10 cellular contexts compared by ENCODE assay signal in the genomic region with DNA sequence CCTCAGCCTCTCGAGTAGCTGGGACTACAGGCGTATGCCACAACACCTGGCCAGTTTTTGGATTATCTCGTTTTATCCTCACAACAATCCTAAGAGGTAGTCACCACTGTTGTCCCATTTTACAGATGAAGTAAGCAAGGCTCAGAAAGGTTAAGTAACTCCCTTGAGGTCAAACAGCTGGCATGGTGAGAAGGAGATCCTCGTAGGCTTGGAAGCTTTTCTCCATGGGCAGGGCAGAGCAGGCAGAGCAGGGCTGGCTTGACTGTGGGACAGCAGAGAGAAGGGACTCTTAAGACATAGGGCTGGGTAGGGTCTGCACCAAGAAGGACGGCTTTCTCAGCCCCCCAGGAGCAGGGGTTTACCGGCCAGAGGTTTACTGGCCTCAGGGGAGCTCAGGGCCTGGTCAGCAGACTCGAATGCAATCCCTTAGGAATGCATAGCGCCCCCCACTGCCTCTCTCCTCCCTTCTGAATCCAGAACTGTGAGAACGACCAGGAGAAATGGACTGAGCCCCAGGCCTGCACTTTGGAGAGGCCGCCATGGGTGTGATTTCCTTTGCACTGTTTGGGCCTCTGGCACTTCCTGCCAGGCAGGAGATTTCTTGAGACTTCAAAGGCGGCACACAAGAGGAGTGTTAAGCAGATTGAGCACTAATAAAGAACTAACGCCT. TPM values are rescaled to one million over a fixed set of nuclear protein-coding genes. Genes with fewer than 3 reads are reported as not detected.
DNase-seq lines count a peak whose midpoint lies in the region; ATAC-seq, FAIRE-seq and TF ChIP-seq lines count a peak whose summit lies in the region.
"Had no signal": no experiment of that assay in that cellular context is flagged by ENCODE, and none has a peak within 500 bp of the region (broad histone marks: within the 10 kb centered on the region; RNA-seq: fewer than 3 reads in every experiment).

No MANE protein-coding gene starts in this region.

- FAIRE-seq in frontal cortex (lab: Jason Lieb, UNC), result no peak

- H3K27me3 ChIP-seq in effector memory CD4-positive, alpha-beta T cell (replicated peaks; ENCODE audit: control insufficient read depth, insufficient read depth, low read length, poor library complexity, severe bottlenecking), result no peaks in the 10 kb centered on the region

- DNase-seq in ELF-1 (ENCODE audit: low read depth, low spot score), result peak; percentile 99
- DNase-seq in T-helper 2 cell treated with Interferon-gamma antibody and Interleukin-4, amounts not matched to agents 5 μg/mL and 100 μg/mL, for 36 hours (ENCODE audit: low spot score), result no peak
- no peak for DNase-seq in effector memory CD4-positive, alpha-beta T cell
- DNase-seq in natural killer cell, result no peak
- no peak for DNase-seq in NCI-H2171 (lab: John Stamatoyannopoulos, UW)
- DNase-seq in GM10266 (ENCODE audit: extremely low spot score), result no peak
- no peak for DNase-seq in frontal cortex (ENCODE audit: low spot score in 2 of 2)
- DNase-seq: activated B cell treated with CpG ODN at 0.5 μM for 24 hours, NCI-H510A treated with DMSO at 0.1 percent for 48 hours had no signal

- no peaks in the 10 kb centered on the region for H3K36me3 ChIP-seq in effector memory CD4-positive, alpha-beta T cell (ENCODE audit: control insufficient read depth, insufficient read depth, low read length)

- peaks cover 20% of the 10 kb centered on the region for H3K4me1 Mint-ChIP-seq in T-helper 2 cell treated with Interferon-gamma antibody and Interleukin-4, amounts not matched to agents 5 μg/mL and 100 μg/mL, for 36 hours (ENCODE audit: low read depth)
- H3K4me1 Mint-ChIP-seq in natural killer cell, result peaks cover 7 to 9% of the 10 kb centered on the region in 2 donors
- H3K4me1 Mint-ChIP-seq: activated B cell treated with CpG ODN at 0.5 μM for 24 hours had no signal

- peak overlapping the region; percentile 7 for H3K4me3 ChIP-seq in effector memory CD4-positive, alpha-beta T cell (ENCODE audit: insufficient read depth, low read depth, low read length, poor library complexity, severe bottlenecking)

- peak overlapping the region; percentile 27 for H3K27ac ChIP-seq in effector memory CD4-positive, alpha-beta T cell (ENCODE audit: insufficient read depth, low read length, poor library complexity, severe bottlenecking)

- peak overlapping the region; percentile 38 for H3K4me3 Mint-ChIP-seq in T-helper 2 cell treated with Interferon-gamma antibody and Interleukin-4, amounts not matched to agents 5 μg/mL and 100 μg/mL, for 36 hours
- H3K4me3 Mint-ChIP-seq in natural killer cell, result no peak overlapping the region
- H3K4me3 Mint-ChIP-seq: activated B cell treated with CpG ODN at 0.5 μM for 24 hours had no signal

- no peaks in the 10 kb centered on the region for H3K9me3 ChIP-seq in effector memory CD4-positive, alpha-beta T cell (ENCODE audit: control insufficient read depth, low read length)

- peak overlapping the region; percentile 41 for H3K27ac Mint-ChIP-seq in T-helper 2 cell treated with Interferon-gamma antibody and Interleukin-4, amounts not matched to agents 5 μg/mL and 100 μg/mL, for 36 hours
- H3K27ac Mint-ChIP-seq in natural killer cell, result peak overlapping the region in 1 of 2 donors; percentile 69
- H3K27ac Mint-ChIP-seq: activated B cell treated with CpG ODN at 0.5 μM for 24 hours had no signal

- no peaks in the 10 kb centered on the region for H3K9me3 Mint-ChIP-seq in T-helper 2 cell treated with Interferon-gamma antibody and Interleukin-4, amounts not matched to agents 5 μg/mL and 100 μg/mL, for 36 hours
- H3K9me3 Mint-ChIP-seq in natural killer cell, result no peaks in the 10 kb centered on the region
- H3K9me3 Mint-ChIP-seq: activated B cell treated with CpG ODN at 0.5 μM for 24 hours had no signal

- H3K36me3 Mint-ChIP-seq in T-helper 2 cell treated with Interferon-gamma antibody and Interleukin-4, amounts not matched to agents 5 μg/mL and 100 μg/mL, for 36 hours (ENCODE audit: low read depth), result no peaks in the 10 kb centered on the region
- no peaks in the 10 kb centered on the region for H3K36me3 Mint-ChIP-seq in natural killer cell

- TF ChIP-seq CTCF in natural killer cell (IDR thresholded peaks at IDR 0.05), result no peak
- TF ChIP-seq CTCF in GM10266 (IDR thresholded peaks at IDR 0.05; ENCODE audit: control insufficient read depth, insufficient read depth, low read depth, missing control alignments), result no peak

- ATAC-seq in natural killer cell (peak in 2 of 3 donors; percentile 50 to 53), GM21723 (IDR thresholded peaks at IDR 0.05; ENCODE audit: unreplicated experiment) (no peak)

- H3K27me3 Mint-ChIP-seq in T-helper 2 cell treated with Interferon-gamma antibody and Interleukin-4, amounts not matched to agents 5 μg/mL and 100 μg/mL, for 36 hours (ENCODE audit: low read depth), result no peaks in the 10 kb centered on the region
- no peaks in the 10 kb centered on the region for H3K27me3 Mint-ChIP-seq in natural killer cell (ENCODE audit: low read depth in 2 of 2)

- intact Hi-C loops in natural killer cell (cut with micrococcal nuclease), result no loop called here

- peaks cover 23% of the 10 kb centered on the region for H3K4me1 ChIP-seq in effector memory CD4-positive, alpha-beta T cell (ENCODE audit: control insufficient read depth, insufficient read depth, low read length, poor library complexity, severe bottlenecking)

RNA-seq across cellular contexts. Expression of gene CDKN2AIP, which starts 14.0 kb away (rescaled TPM):
- 10 to 100 TPM; 24.2 to 27.3 (median 25.7) TPM for total RNA-seq in natural killer cell
- total RNA-seq in frontal cortex, result 25.3 TPM
